In genomic region chr1:23529146-23530088, GRCh38 we compare ENCODE assay signal across 8 cellular contexts. TPM values are rescaled to one million over a fixed set of nuclear protein-coding genes. Genes with fewer than 3 reads are reported as not detected.
A peak's percentile ranks its signal among the peaks of the same experiment; 100 is the strongest.
DNase-seq lines count a peak whose midpoint lies in the region; ATAC-seq, FAIRE-seq and TF ChIP-seq lines count a peak whose summit lies in the region.

No MANE protein-coding gene starts in this region.

- H2AFZ ChIP-seq in OCI-LY7 (ENCODE audit: low read length) (no peak overlapping the region), endothelial cell of umbilical vein (ENCODE audit: low read depth, low read length) (peak overlapping the region; percentile 97)

- peak overlapping the region; percentile 98 for H3K4me3 Mint-ChIP-seq in activated CD4-positive, alpha-beta T cell treated with anti-CD3 and anti-CD28 coated beads, Interleukin-2, amount 10 ng/mL, durations not matched to agents 7 days and 5 days

- intact Hi-C loops in OCI-LY7 (cut with micrococcal nuclease; ENCODE audit: unreplicated experiment), result loop anchor here (5.0 to 10.0 kb wide), 4 partner anchors 187 to 1213 kb away; partner anchors contain the start of gene HNRNPR
- intact Hi-C loops in endothelial cell of umbilical vein (cut with micrococcal nuclease), result loop anchor here (5.0 to 10.0 kb wide), 2 partner anchors 47 to 185 kb away; partner anchors contain the start of genes ASAP3 and HNRNPR

- H3K4me3 ChIP-seq in OCI-LY7 (ENCODE audit: low read depth, low read length, poor library complexity, severe bottlenecking), result peak overlapping the region; percentile 84
- peak overlapping the region in 1 of 3 experiments; percentile 74 for H3K4me3 ChIP-seq in endothelial cell of umbilical vein (replicated peaks in 1 of 3; ENCODE audit: insufficient read depth in 1 of 3, low read depth in 1 of 3, low read length in 3 of 3)

- CTCF ChIA-PET in activated CD4-positive, alpha-beta T cell treated with anti-CD3 and anti-CD28 coated beads, Interleukin-2, amount 10 ng/mL, durations not matched to agents 7 days and 5 days (lab: Charles Lee), result interaction anchor here (1.1 to 10.9 kb wide), 6 partner anchors 9 to 107 kb away, joined by 5 to 101 read pairs (median 14); partner anchors contain the start of gene ID3
- CTCF ChIA-PET in OCI-LY7 (lab: Charles Lee; ENCODE audit: unreplicated experiment) (interaction anchor here (0.5 to 1.7 kb wide), 9 partner anchors 10 to 170 kb away, joined by 3 to 7 read pairs (median 3); no protein-coding TSS in a partner anchor), endothelial cell of umbilical vein (lab: Charles Lee) (interaction anchor here (0.7 to 16.6 kb wide), 6 partner anchors 10 to 108 kb away, joined by 3 to 192 read pairs (median 5); no protein-coding TSS in a partner anchor)

- no peaks in the 10 kb centered on the region for H3K27me3 ChIP-seq in endothelial cell of umbilical vein (ENCODE audit: control insufficient read depth in 2 of 2, insufficient read depth in 2 of 2, low read length in 2 of 2)

- peaks cover 51% of the 10 kb centered on the region for H3K36me3 Mint-ChIP-seq in activated CD4-positive, alpha-beta T cell treated with anti-CD3 and anti-CD28 coated beads, Interleukin-2, amount 10 ng/mL, durations not matched to agents 7 days and 5 days (ENCODE audit: low read depth)

- no peak for ATAC-seq in stimulated activated naive CD8-positive, alpha-beta T cell treated with anti-CD3 and anti-CD28 coated beads, Interleukin-15, Interleukin-2, amounts not matched to agents 100 U/mL and 50 U/mL, for 24 hours

- H3K79me2 ChIP-seq in OCI-LY7 (ENCODE audit: insufficient read depth, low read depth, low read length) (peaks cover 78% of the 10 kb centered on the region), endothelial cell of umbilical vein (ENCODE audit: control insufficient read depth, insufficient read depth, low read length) (peaks cover 12% of the 10 kb centered on the region)

- H3K4me2 ChIP-seq in OCI-LY7 (ENCODE audit: low read length) (peak overlapping the region; percentile 90), endothelial cell of umbilical vein (ENCODE audit: insufficient read depth, low read length) (peak overlapping the region; percentile 92)

- no peaks in the 10 kb centered on the region for H3K27me3 Mint-ChIP-seq in activated CD4-positive, alpha-beta T cell treated with anti-CD3 and anti-CD28 coated beads, Interleukin-2, amount 10 ng/mL, durations not matched to agents 7 days and 5 days

- dilution Hi-C loops in endothelial cell of umbilical vein (cut with MboI; ENCODE audit: extremely low pct_ligation_motif_present, low sequenced_read_pairs), result no loop called here

- H3K9me3 ChIP-seq in OCI-LY7 (ENCODE audit: low read length) (no peaks in the 10 kb centered on the region), endothelial cell of umbilical vein (replicated peaks; ENCODE audit: control insufficient read depth, insufficient read depth, low read length) (no peaks in the 10 kb centered on the region)

- peaks cover 83% of the 10 kb centered on the region for H3K4me1 Mint-ChIP-seq in activated CD4-positive, alpha-beta T cell treated with anti-CD3 and anti-CD28 coated beads, Interleukin-2, amount 10 ng/mL, durations not matched to agents 7 days and 5 days

- H3K9ac ChIP-seq in endothelial cell of umbilical vein (replicated peaks; ENCODE audit: extremely low read depth, insufficient read depth, low read length), result peak overlapping the region; percentile 43

- H3K4me1 ChIP-seq in OCI-LY7 (ENCODE audit: insufficient read depth, low read length, poor library complexity, severe bottlenecking) (peaks cover 68% of the 10 kb centered on the region), endothelial cell of umbilical vein (ENCODE audit: control insufficient read depth, extremely low read depth, insufficient read depth, low read length) (peaks cover 35% of the 10 kb centered on the region)

- H4K20me1 ChIP-seq in OCI-LY7 (ENCODE audit: insufficient read depth, low read length) (peaks cover 5% of the 10 kb centered on the region; the same call in 1 of the 2 replicates), endothelial cell of umbilical vein (replicated peaks; ENCODE audit: control insufficient read depth, extremely low read depth, insufficient read depth, low read length) (no peaks in the 10 kb centered on the region)

- H3K36me3 ChIP-seq in OCI-LY7 (ENCODE audit: insufficient read depth, low read length), result peaks cover 63% of the 10 kb centered on the region
- no peaks in the 10 kb centered on the region for H3K36me3 ChIP-seq in endothelial cell of umbilical vein (ENCODE audit: control insufficient read depth in 2 of 2, extremely low read depth in 1 of 2, insufficient read depth in 2 of 2, low read length in 2 of 2)

- TF ChIP-seq CTCF in OCI-LY7 (conservative IDR thresholded peaks at IDR 0.05; ENCODE audit: low read length) (no peak), endothelial cell of umbilical vein (IDR thresholded peaks at IDR 0.05; ENCODE audit: extremely low read depth in 1 of 2, insufficient read depth in 1 of 2, low read depth in 1 of 2, low read length in 2 of 2) (no peak)

- TF ChIP-seq POLR2A in endothelial cell of umbilical vein (IDR thresholded peaks at IDR 0.05; ENCODE audit: low read depth, low read length), result no peak

- no peak for DNase-seq in activated CD4-positive, alpha-beta T cell treated with anti-CD3 and anti-CD28 coated beads, Interleukin-2, amount 10 ng/mL, durations not matched to agents 7 days and 5 days
- DNase-seq in activated CD4-positive, alpha-beta T cell treated with anti-CD3 and anti-CD28 coated beads, Interleukin-2, amount 50 U/mL, for 4 hours, result no peak
- peak; percentile 61 for DNase-seq in OCI-LY7 (ENCODE audit: low spot score)
- no peak for DNase-seq in endothelial cell of umbilical vein (ENCODE audit: low read depth, low spot score)
- DNase-seq in stimulated activated naive CD8-positive, alpha-beta T cell treated with anti-CD3 and anti-CD28 coated beads, Interleukin-15, Interleukin-2, amounts not matched to agents 100 U/mL and 50 U/mL, for 24 hours, result peak; percentile 27
- no peak for DNase-seq in NOMO-1 treated with DMSO at 0.1 percent for 48 hours (lab: John Stamatoyannopoulos, UW; ENCODE audit: unreplicated experiment)
- DNase-seq in stimulated activated CD8-positive, alpha-beta memory T cell treated with anti-CD3 and anti-CD28 coated beads, Interleukin-4, amount 100 ng/mL, for 48 hours, result no peak
- DNase-seq in NCI-H2107 treated with DMSO at 0.1 percent for 48 hours (lab: John Stamatoyannopoulos, UW; ENCODE audit: unreplicated experiment), result no peak

- FAIRE-seq in endothelial cell of umbilical vein (lab: Jason Lieb, UNC), result peak; percentile 54

- H3K27ac ChIP-seq in OCI-LY7 (ENCODE audit: low read depth, low read length, poor library complexity, severe bottlenecking) (peak overlapping the region; percentile 98), endothelial cell of umbilical vein (ENCODE audit: insufficient read depth, low read depth, low read length) (no peak overlapping the region)

- POLR2A ChIA-PET in activated CD4-positive, alpha-beta T cell treated with anti-CD3 and anti-CD28 coated beads, Interleukin-2, amount 10 ng/mL, durations not matched to agents 7 days and 5 days (lab: Charles Lee), result interaction anchor here (0.6 kb wide), 1 partner anchor 20 kb away, joined by 3 read pairs; no protein-coding TSS in a partner anchor
- POLR2A ChIA-PET in OCI-LY7 (lab: Charles Lee) (interaction anchor here (0.6 to 6.3 kb wide), 30 partner anchors 10 to 430 kb away, joined by 3 to 35 read pairs (median 5); partner anchors contain the start of genes HNRNPR and ID3), endothelial cell of umbilical vein (lab: Charles Lee) (no interaction called here)

- H3K9me3 Mint-ChIP-seq in activated CD4-positive, alpha-beta T cell treated with anti-CD3 and anti-CD28 coated beads, Interleukin-2, amount 10 ng/mL, durations not matched to agents 7 days and 5 days, result no peaks in the 10 kb centered on the region

- no peaks in the 10 kb centered on the region for H3K9me2 ChIP-seq in OCI-LY7 (ENCODE audit: insufficient read depth, low read length)

- no peaks in the 10 kb centered on the region for H3K9me1 ChIP-seq in endothelial cell of umbilical vein (replicated peaks; ENCODE audit: control insufficient read depth, extremely low read depth, insufficient read depth, low read length)

- BruUV-seq in OCI-LY7 (replicated peaks; lab: Mats Ljungman, UMichigan) (TSS peak; percentile 58), endothelial cell of umbilical vein (replicated peaks; lab: Mats Ljungman, UMichigan) (no TSS peak)

- H3K27ac Mint-ChIP-seq in activated CD4-positive, alpha-beta T cell treated with anti-CD3 and anti-CD28 coated beads, Interleukin-2, amount 10 ng/mL, durations not matched to agents 7 days and 5 days, result peak overlapping the region; percentile 92

RNA-seq across cellular contexts. Expression of gene E2F2, which starts 1.6 kb away (rescaled TPM):
- total RNA-seq in activated CD4-positive, alpha-beta T cell treated with anti-CD3 and anti-CD28 coated beads, Interleukin-2, amount 10 ng/mL, durations not matched to agents 7 days and 5 days, result 100 to 1,000 TPM; 107 to 112 TPM
- total RNA-seq in OCI-LY7 (2014; rRNA removed; shearing (Covaris generic)), result 176 and 203 TPM in 2 replicates
- total RNA-seq in OCI-LY7 (2022) (212 and 224 TPM in 2 replicates), endothelial cell of umbilical vein (5.0 and 5.6 TPM in 2 replicates)
- 0.83 and 1.1 TPM in 2 replicates for polyA plus RNA-seq in endothelial cell of umbilical vein
- polyA plus RNA-seq in endothelial cell of umbilical vein (2011; cell fraction: cytosol; rRNA removed), result 0.95 and 1.2 TPM in 2 replicates
- 1.9 and 2.0 TPM in 2 replicates for polyA plus RNA-seq in endothelial cell of umbilical vein (2011; cell fraction: nucleus; rRNA removed)
- 1.1 and 1.6 TPM in 2 replicates for polyA plus RNA-seq in endothelial cell of umbilical vein (2012)
- polyA minus RNA-seq in endothelial cell of umbilical vein, result 1.5 and 1.9 TPM in 2 replicates
- polyA minus RNA-seq in endothelial cell of umbilical vein (2011; cell fraction: cytosol; rRNA and poly(A)+ RNA removed), result 11.7 TPM
- 1.6 and 2.9 TPM in 2 replicates for polyA minus RNA-seq in endothelial cell of umbilical vein (2011; cell fraction: nucleus; rRNA and poly(A)+ RNA removed)

RNA-seq across cellular contexts. Expression of gene ID3, which starts 29.9 kb away (rescaled TPM):
- 10 to 100 TPM; 62.7 to 65.2 TPM for total RNA-seq in activated CD4-positive, alpha-beta T cell treated with anti-CD3 and anti-CD28 coated beads, Interleukin-2, amount 10 ng/mL, durations not matched to agents 7 days and 5 days
- 1,286 and 1,658 TPM in 2 replicates for total RNA-seq in OCI-LY7 (2014; rRNA removed; shearing (Covaris generic))
- 621 and 629 TPM in 2 replicates for total RNA-seq in OCI-LY7 (2022)
- total RNA-seq in endothelial cell of umbilical vein, result 277 and 310 TPM in 2 replicates
- 783 and 971 TPM in 2 replicates for polyA plus RNA-seq in endothelial cell of umbilical vein
- polyA plus RNA-seq in endothelial cell of umbilical vein (2011; cell fraction: cytosol; rRNA removed), result 696 and 743 TPM in 2 replicates
- polyA plus RNA-seq in endothelial cell of umbilical vein (2011; cell fraction: nucleus; rRNA removed), result 934 and 1,004 TPM in 2 replicates
- polyA plus RNA-seq in endothelial cell of umbilical vein (2012), result 264 and 295 TPM in 2 replicates
- 160 and 202 TPM in 2 replicates for polyA minus RNA-seq in endothelial cell of umbilical vein
- 421 TPM for polyA minus RNA-seq in endothelial cell of umbilical vein (2011; cell fraction: cytosol; rRNA and poly(A)+ RNA removed)
- 377 and 561 TPM in 2 replicates for polyA minus RNA-seq in endothelial cell of umbilical vein (2011; cell fraction: nucleus; rRNA and poly(A)+ RNA removed)

RNA-seq across cellular contexts. Expression of gene ASAP3, which starts 45.4 kb away (rescaled TPM):
- total RNA-seq in activated CD4-positive, alpha-beta T cell treated with anti-CD3 and anti-CD28 coated beads, Interleukin-2, amount 10 ng/mL, durations not matched to agents 7 days and 5 days, result under 1 TPM; 0.25 to 0.52 TPM
- 5.4 and 5.9 TPM in 2 replicates for total RNA-seq in OCI-LY7 (2014; rRNA removed; shearing (Covaris generic))
- total RNA-seq in OCI-LY7 (2022) (14.9 and 18.0 TPM in 2 replicates), endothelial cell of umbilical vein (14.2 and 15.5 TPM in 2 replicates)
- 12.5 and 14.8 TPM in 2 replicates for polyA plus RNA-seq in endothelial cell of umbilical vein
- polyA plus RNA-seq in endothelial cell of umbilical vein (2011; cell fraction: cytosol; rRNA removed), result 7.9 and 11.3 TPM in 2 replicates
- 49.9 and 62.4 TPM in 2 replicates for polyA plus RNA-seq in endothelial cell of umbilical vein (2011; cell fraction: nucleus; rRNA removed)
- 12.8 and 22.2 TPM in 2 replicates for polyA plus RNA-seq in endothelial cell of umbilical vein (2012)
- polyA minus RNA-seq in endothelial cell of umbilical vein, result 18.5 and 18.7 TPM in 2 replicates
- 2.3 TPM for polyA minus RNA-seq in endothelial cell of umbilical vein (2011; cell fraction: cytosol; rRNA and poly(A)+ RNA removed)
- polyA minus RNA-seq in endothelial cell of umbilical vein (2011; cell fraction: nucleus; rRNA and poly(A)+ RNA removed), result 9.7 and 11.7 TPM in 2 replicates

Comparison
In these comparisons a context has a peak if more than half of its experiments do, and no peak if none do; other contexts are left out.
1. DNase-seq: peak in OCI-LY7 (single experiment) and stimulated activated naive CD8-positive, alpha-beta T cell treated with anti-CD3 and anti-CD28 coated beads, Interleukin-15, Interleukin-2, amounts not matched to agents 100 U/mL and 50 U/mL, for 24 hours (single experiment); none in activated CD4-positive, alpha-beta T cell treated with anti-CD3 and anti-CD28 coated beads, Interleukin-2, amount 10 ng/mL, durations not matched to agents 7 days and 5 days (single experiment), activated CD4-positive, alpha-beta T cell treated with anti-CD3 and anti-CD28 coated beads, Interleukin-2, amount 50 U/mL, for 4 hours (0 of 2), endothelial cell of umbilical vein (single experiment), NOMO-1 treated with DMSO at 0.1 percent for 48 hours (single experiment), stimulated activated CD8-positive, alpha-beta memory T cell treated with anti-CD3 and anti-CD28 coated beads, Interleukin-4, amount 100 ng/mL, for 48 hours (single experiment) and NCI-H2107 treated with DMSO at 0.1 percent for 48 hours (single experiment).
2. RNA of gene E2F2, which starts 1.6 kb away (total RNA-seq): 176 to 224 TPM in OCI-LY7 and 107 to 112 TPM in activated CD4-positive, alpha-beta T cell treated with anti-CD3 and anti-CD28 coated beads, Interleukin-2, amount 10 ng/mL, durations not matched to agents 7 days and 5 days; 5.0 to 5.6 TPM in endothelial cell of umbilical vein; every median in the first group is over 10 times any median in the second.